Comparison of ENCODE assay signal across 19 cellular contexts in genomic region chr10:78512205-78512550, GRCh38.
"Had no signal": no experiment of that assay in that cellular context is flagged by ENCODE, and none has a peak within 500 bp of the region (broad histone marks: within the 10 kb centered on the region; RNA-seq: fewer than 3 reads in every experiment).

No MANE protein-coding gene starts in this region.

- DNase-seq: activated CD4-positive, alpha-beta T cell treated with anti-CD3 and anti-CD28 coated beads for 48 hours; activated gamma-delta T cell treated with Interleukin-2 at 50 U/mL for 16 hours; activated naive CD8-positive, alpha-beta T cell treated with anti-CD3 and anti-CD28 coated beads for 36 hours; activated T-cell treated with anti-CD3 and anti-CD28 coated beads, Interleukin-2, amount 50 U/mL, for 48 hours; dorsolateral prefrontal cortex; glutamatergic neuron; immature natural killer cell; left cardiac atrium; mammary epithelial cell; retina; SK-N-SH; substantia nigra; T-helper 1 cell; upper lobe of right lung had no signal

- H3K4me3 Mint-ChIP-seq: activated naive CD8-positive, alpha-beta T cell treated with anti-CD3 and anti-CD28 coated beads for 36 hours; immature natural killer cell; neural crest cell had no signal

- H3K9ac ChIP-seq: parathyroid adenoma, SK-N-SH had no signal

- H3K36me3 ChIP-seq: breast epithelium, upper lobe of right lung had no signal

- ATAC-seq: esophagus mucosa, upper lobe of right lung had no signal

- H3K27ac ChIP-seq: parathyroid adenoma, upper lobe of right lung had no signal

- H3K4me3 ChIP-seq: breast epithelium, dorsolateral prefrontal cortex, skin epidermis, upper lobe of right lung had no signal

- H3K27ac Mint-ChIP-seq: activated naive CD8-positive, alpha-beta T cell treated with anti-CD3 and anti-CD28 coated beads for 36 hours; immature natural killer cell had no signal

- H3K27me3 Mint-ChIP-seq: activated naive CD8-positive, alpha-beta T cell treated with anti-CD3 and anti-CD28 coated beads for 36 hours had no signal

- H3K4me1 Mint-ChIP-seq: activated naive CD8-positive, alpha-beta T cell treated with anti-CD3 and anti-CD28 coated beads for 36 hours; immature natural killer cell had no signal

- H3K9me3 Mint-ChIP-seq: activated naive CD8-positive, alpha-beta T cell treated with anti-CD3 and anti-CD28 coated beads for 36 hours; immature natural killer cell; neural crest cell had no signal

- H3K27me3 ChIP-seq: breast epithelium, upper lobe of right lung had no signal

- H3K9me3 ChIP-seq: breast epithelium, SK-N-SH, upper lobe of right lung had no signal

- H3K36me3 Mint-ChIP-seq: activated naive CD8-positive, alpha-beta T cell treated with anti-CD3 and anti-CD28 coated beads for 36 hours; immature natural killer cell had no signal

- H3K4me1 ChIP-seq: breast epithelium had no signal
